ENCODE assay signal across 1 cellular context in genomic region chr6:6997282-6998193, GRCh38.
TF ChIP-seq lines count a peak whose summit lies in the region.

No MANE protein-coding gene starts in this region.

TF ChIP-seq in K562, 482 proteins besides CTCF, POLR2A, EP300 and RAD21 (continued from another document):
- 0 out of 4 replicates have a peak, but pooled peaks of 1 of the 2 experiments have one; percentile 28 for TF ChIP-seq MNT (conservative IDR thresholded peaks at IDR 0.05)
- no peak for TF ChIP-seq SPI1 (IDR thresholded peaks at IDR 0.05; ENCODE audit: borderline replicate concordance, low read depth, low read length)
- TF ChIP-seq TFAM (CRISPR knock-in tag; conservative IDR thresholded peaks at IDR 0.05) = no peak
- TF ChIP-seq BRF2 (IDR thresholded peaks at IDR 0.05; ENCODE audit: borderline replicate concordance, insufficient read depth, insufficient read length) = no peak
- TF ChIP-seq HEY1 (CRISPR knock-in tag; IDR thresholded peaks at IDR 0.05; ENCODE audit: borderline replicate concordance) = no peak
- no peak for TF ChIP-seq MYNN (IDR thresholded peaks at IDR 0.05)
- TF ChIP-seq MYNN (CRISPR knock-in tag; IDR thresholded peaks at IDR 0.05) = no peak
- no peak for TF ChIP-seq BCL6 (CRISPR knock-in tag; IDR thresholded peaks at IDR 0.05)
- no peak for TF ChIP-seq NCOA1 (IDR thresholded peaks at IDR 0.05; ENCODE audit: low read depth)
- peak; percentile 93 for TF ChIP-seq ESRRA (IDR thresholded peaks at IDR 0.05; ENCODE audit: borderline replicate concordance, low read depth)
- no peak for TF ChIP-seq PCBP2 (IDR thresholded peaks at IDR 0.05; ENCODE audit: low read depth, low read length, poor library complexity, severe bottlenecking)
- no peak for TF ChIP-seq GTF3C2 (IDR thresholded peaks at IDR 0.05; ENCODE audit: borderline replicate concordance, extremely low read depth, insufficient read length)
- TF ChIP-seq NR0B1 (IDR thresholded peaks at IDR 0.05; ENCODE audit: partially characterized antibody) = no peak
- TF ChIP-seq KLF10 (CRISPR knock-in tag; IDR thresholded peaks at IDR 0.05) = no peak
- TF ChIP-seq NR2C1 (IDR thresholded peaks at IDR 0.05) = no peak
- TF ChIP-seq NR2C1 (tag; IDR thresholded peaks at IDR 0.05) = no peak
- no peak for TF ChIP-seq PHF21A (IDR thresholded peaks at IDR 0.05; ENCODE audit: borderline replicate concordance, low read depth)
- no peak for TF ChIP-seq ZFPM2 (CRISPR knock-in tag; IDR thresholded peaks at IDR 0.05)
- TF ChIP-seq NFXL1 (CRISPR knock-in tag; IDR thresholded peaks at IDR 0.05) = no peak
- no peak for TF ChIP-seq SNRNP70 (optimal IDR thresholded peaks at IDR 0.05; ENCODE audit: low read depth, low read length)
- no peak for TF ChIP-seq KLF6 (CRISPR knock-in tag; IDR thresholded peaks at IDR 0.05; ENCODE audit: borderline replicate concordance)
- TF ChIP-seq TAL1 (IDR thresholded peaks at IDR 0.05) = peak; percentile 34; the same call in 1 of the 2 replicates
- no peak for TF ChIP-seq SMARCE1 (IDR thresholded peaks at IDR 0.05)
- no peak for TF ChIP-seq ZBTB43 (CRISPR knock-in tag; IDR thresholded peaks at IDR 0.05)
- TF ChIP-seq HOXB6 (CRISPR knock-in tag; IDR thresholded peaks at IDR 0.05; ENCODE audit: borderline replicate concordance) = no peak
- TF ChIP-seq BMI1 (IDR thresholded peaks at IDR 0.05; ENCODE audit: low read length) = no peak
- TF ChIP-seq ZFP1 (CRISPR knock-in tag; IDR thresholded peaks at IDR 0.05) = no peak
- TF ChIP-seq ZNF707 (CRISPR knock-in tag; conservative IDR thresholded peaks at IDR 0.05) = no peak
- TF ChIP-seq TEAD1 (CRISPR knock-in tag; IDR thresholded peaks at IDR 0.05) = no peak
- TF ChIP-seq NFIC (IDR thresholded peaks at IDR 0.05) = no peak
- TF ChIP-seq DLX4 (CRISPR knock-in tag; IDR thresholded peaks at IDR 0.05) = no peak
- TF ChIP-seq HDGF (IDR thresholded peaks at IDR 0.05) = no peak
- no peak for TF ChIP-seq HCFC1 (IDR thresholded peaks at IDR 0.05; ENCODE audit: low read depth, low read length)
- TF ChIP-seq ZNF717 (CRISPR knock-in tag; IDR thresholded peaks at IDR 0.05) = no peak
- no peak for TF ChIP-seq CEBPG (CRISPR knock-in tag; IDR thresholded peaks at IDR 0.05)
- TF ChIP-seq CEBPG (tag; conservative IDR thresholded peaks at IDR 0.05 in 1 of 2, IDR thresholded peaks at IDR 0.05 in 1 of 2) = no peak
- TF ChIP-seq CBFA2T2 (conservative IDR thresholded peaks at IDR 0.05) = peak; percentile 21; the same call in 1 of the 2 replicates
- no peak for TF ChIP-seq TRIM28 (IDR thresholded peaks at IDR 0.05)
- TF ChIP-seq DNMT1 (IDR thresholded peaks at IDR 0.05) = no peak
- TF ChIP-seq RBM22 (IDR thresholded peaks at IDR 0.05; ENCODE audit: low read depth, low read length, poor library complexity, severe bottlenecking) = no peak
- no peak for TF ChIP-seq ZNF253 (CRISPR knock-in tag; conservative IDR thresholded peaks at IDR 0.05)
- TF ChIP-seq CEBPZ (IDR thresholded peaks at IDR 0.05; ENCODE audit: borderline replicate concordance, low read depth, low read length) = no peak
- TF ChIP-seq SFPQ (IDR thresholded peaks at IDR 0.05; ENCODE audit: low read depth, low read length) = no peak
- TF ChIP-seq ZNF436 (CRISPR knock-in tag; IDR thresholded peaks at IDR 0.05) = no peak
- no peak for TF ChIP-seq ERF (CRISPR knock-in tag; IDR thresholded peaks at IDR 0.05)
- no peak for TF ChIP-seq HDAC1 (IDR thresholded peaks at IDR 0.05)
- no peak for TF ChIP-seq ARHGAP35 (IDR thresholded peaks at IDR 0.05; ENCODE audit: partially characterized antibody)
- no peak for TF ChIP-seq ZNF512 (tag; IDR thresholded peaks at IDR 0.05)
- TF ChIP-seq L3MBTL2 (IDR thresholded peaks at IDR 0.05) = peak; percentile 48; the same call in 1 of the 2 replicates
- TF ChIP-seq ZBTB17 (CRISPR knock-in tag; IDR thresholded peaks at IDR 0.05) = no peak
- no peak for TF ChIP-seq TARDBP (IDR thresholded peaks at IDR 0.05)
- TF ChIP-seq BRF1 (IDR thresholded peaks at IDR 0.05; ENCODE audit: borderline replicate concordance, extremely low read depth, insufficient read length) = no peak
- TF ChIP-seq TCF3 (CRISPR knock-in tag; IDR thresholded peaks at IDR 0.05) = peak; percentile 27; the same call in 1 of the 2 replicates
- TF ChIP-seq USF1 (CRISPR knock-in tag; IDR thresholded peaks at IDR 0.05) = no peak
- TF ChIP-seq NR1H2 (CRISPR knock-in tag; IDR thresholded peaks at IDR 0.05) = no peak
- TF ChIP-seq ZZZ3 (IDR thresholded peaks at IDR 0.05) = no peak
- 0 out of 2 replicates have a peak, but pooled peaks have one; percentile 19 for TF ChIP-seq HDAC2 (IDR thresholded peaks at IDR 0.05)
